Comparison of ENCODE assay signal across 11 cellular contexts in genomic region chr2:91442246-91442905, GRCh38.
DNase-seq lines count a peak whose midpoint lies in the region; ATAC-seq and TF ChIP-seq lines count a peak whose summit lies in the region.
"Had no signal": no experiment of that assay in that cellular context is flagged by ENCODE, and none has a peak within 500 bp of the region (broad histone marks: within the 10 kb centered on the region; RNA-seq: fewer than 3 reads in every experiment).

No MANE protein-coding gene starts in this region.

- H3K9me3 ChIP-seq in iPS-20b (ENCODE audit: insufficient read depth, low read depth, low read length) (no peaks in the 10 kb centered on the region), testis (no peaks in the 10 kb centered on the region)

- intact Hi-C loops in activated CD4-positive, alpha-beta T cell treated with anti-CD3 and anti-CD28 coated beads, Interleukin-2, amount 10 ng/mL, durations not matched to agents 24 days and 14 days (cut with micrococcal nuclease), result no loop called here
- intact Hi-C loops in testis (cut with DNase I; ENCODE audit: low total_unique reads), result no loop called here

- peaks cover 13% of the 10 kb centered on the region for H3K27me3 Mint-ChIP-seq in activated CD4-positive, alpha-beta T cell treated with anti-CD3 and anti-CD28 coated beads, Interleukin-2, amount 10 ng/mL, durations not matched to agents 24 days and 14 days
- H3K27me3 Mint-ChIP-seq in activated naive CD8-positive, alpha-beta T cell treated with anti-CD3 and anti-CD28 coated beads, Interleukin-2, amount 50 U/mL, for 24 hours, result peaks cover 29% of the 10 kb centered on the region

- no peaks in the 10 kb centered on the region for H3K4me1 Mint-ChIP-seq in activated CD4-positive, alpha-beta T cell treated with anti-CD3 and anti-CD28 coated beads, Interleukin-2, amount 10 ng/mL, durations not matched to agents 24 days and 14 days
- H3K4me1 Mint-ChIP-seq in activated naive CD8-positive, alpha-beta T cell treated with anti-CD3 and anti-CD28 coated beads, Interleukin-2, amount 50 U/mL, for 24 hours, result peaks cover 2% of the 10 kb centered on the region

- H3K9me3 Mint-ChIP-seq in activated CD4-positive, alpha-beta T cell treated with anti-CD3 and anti-CD28 coated beads, Interleukin-2, amount 10 ng/mL, durations not matched to agents 24 days and 14 days, result peaks cover 6% of the 10 kb centered on the region
- H3K9me3 Mint-ChIP-seq in activated naive CD8-positive, alpha-beta T cell treated with anti-CD3 and anti-CD28 coated beads, Interleukin-2, amount 50 U/mL, for 24 hours, result peaks cover 6% of the 10 kb centered on the region

- TF ChIP-seq CTCF in testis (IDR thresholded peaks at IDR 0.05), result no peak

- H3K9ac ChIP-seq in iPS-20b (ENCODE audit: low read depth, low read length), result no peak overlapping the region

- peak; percentile 6 for DNase-seq in activated CD4-positive, alpha-beta T cell treated with anti-CD3 and anti-CD28 coated beads, Interleukin-2, amount 50 U/mL, for 1 hour
- DNase-seq in activated CD4-positive, alpha-beta T cell treated with anti-CD3 and anti-CD28 coated beads, Interleukin-2, amount 10 ng/mL, durations not matched to agents 24 days and 14 days, result no peak
- peak; percentile 8 for DNase-seq in activated naive CD8-positive, alpha-beta T cell treated with anti-CD3 and anti-CD28 coated beads, Interleukin-2, amount 50 U/mL, for 24 hours
- DNase-seq in testis (no peak), NCI-H187 (lab: John Stamatoyannopoulos, UW) (no peak), NCI-H2081 treated with DMSO at 0.1 percent for 48 hours (lab: John Stamatoyannopoulos, UW) (no peak), OCI-M2 (lab: John Stamatoyannopoulos, UW; ENCODE audit: unreplicated experiment) (no peak)
- DNase-seq: H7, SHP77 treated with DMSO at 0.1 percent for 48 hours had no signal

- no peaks in the 10 kb centered on the region for H3K36me3 Mint-ChIP-seq in activated CD4-positive, alpha-beta T cell treated with anti-CD3 and anti-CD28 coated beads, Interleukin-2, amount 10 ng/mL, durations not matched to agents 24 days and 14 days (ENCODE audit: low read depth)
- H3K36me3 Mint-ChIP-seq in activated naive CD8-positive, alpha-beta T cell treated with anti-CD3 and anti-CD28 coated beads, Interleukin-2, amount 50 U/mL, for 24 hours (ENCODE audit: low read depth), result peaks cover 6% of the 10 kb centered on the region

- no peak for ATAC-seq in activated naive CD8-positive, alpha-beta T cell treated with anti-CD3 and anti-CD28 coated beads, Interleukin-2, amount 50 U/mL, for 24 hours

- H3K27ac ChIP-seq in iPS-20b (ENCODE audit: low read length) (no peak overlapping the region), testis (no peak overlapping the region)
- H3K27ac ChIP-seq: C4-2B had no signal

- H3K27me3 ChIP-seq in iPS-20b (ENCODE audit: insufficient read depth, low read length), result peaks cover 50% of the 10 kb centered on the region
- no peaks in the 10 kb centered on the region for H3K27me3 ChIP-seq in testis

- H3K4me1 ChIP-seq in iPS-20b (ENCODE audit: insufficient read depth, low read length) (no peaks in the 10 kb centered on the region), testis (peaks cover 13% of the 10 kb centered on the region)

- H3K36me3 ChIP-seq in iPS-20b (ENCODE audit: insufficient read depth, low read depth, low read length), result no peaks in the 10 kb centered on the region
- H3K36me3 ChIP-seq in testis (ENCODE audit: low read depth, missing control alignments), result no peaks in the 10 kb centered on the region

- no peak overlapping the region for H3K27ac Mint-ChIP-seq in activated CD4-positive, alpha-beta T cell treated with anti-CD3 and anti-CD28 coated beads, Interleukin-2, amount 10 ng/mL, durations not matched to agents 24 days and 14 days
- H3K27ac Mint-ChIP-seq in activated naive CD8-positive, alpha-beta T cell treated with anti-CD3 and anti-CD28 coated beads, Interleukin-2, amount 50 U/mL, for 24 hours, result no peak overlapping the region

- 6 to 7% methylated on average over 82 of the region's 82 CpGs for WGBS in testis, 2 donors

- no peak for TF ChIP-seq POLR2A in testis (IDR thresholded peaks at IDR 0.05)

- H3K4me3 ChIP-seq in iPS-20b (ENCODE audit: low read length) (peak overlapping the region; percentile 33; the same call in 1 of the 2 replicates), testis (peak overlapping the region; percentile 37 to 42)

- no peak overlapping the region for H3K4me3 Mint-ChIP-seq in activated CD4-positive, alpha-beta T cell treated with anti-CD3 and anti-CD28 coated beads, Interleukin-2, amount 10 ng/mL, durations not matched to agents 24 days and 14 days
- H3K4me3 Mint-ChIP-seq in activated naive CD8-positive, alpha-beta T cell treated with anti-CD3 and anti-CD28 coated beads, Interleukin-2, amount 50 U/mL, for 24 hours, result no peak overlapping the region

Comparison
In these comparisons a context has a peak if more than half of its experiments do, and no peak if none do; other contexts are left out.
1. DNase-seq: peak in activated CD4-positive, alpha-beta T cell treated with anti-CD3 and anti-CD28 coated beads, Interleukin-2, amount 50 U/mL, for 1 hour (single experiment) and activated naive CD8-positive, alpha-beta T cell treated with anti-CD3 and anti-CD28 coated beads, Interleukin-2, amount 50 U/mL, for 24 hours (single experiment); none in activated CD4-positive, alpha-beta T cell treated with anti-CD3 and anti-CD28 coated beads, Interleukin-2, amount 10 ng/mL, durations not matched to agents 24 days and 14 days (single experiment), testis (single experiment), NCI-H187 (0 of 2), NCI-H2081 treated with DMSO at 0.1 percent for 48 hours (single experiment) and OCI-M2 (single experiment).